20 cellular contexts compared by ENCODE assay signal in the genomic region with DNA sequence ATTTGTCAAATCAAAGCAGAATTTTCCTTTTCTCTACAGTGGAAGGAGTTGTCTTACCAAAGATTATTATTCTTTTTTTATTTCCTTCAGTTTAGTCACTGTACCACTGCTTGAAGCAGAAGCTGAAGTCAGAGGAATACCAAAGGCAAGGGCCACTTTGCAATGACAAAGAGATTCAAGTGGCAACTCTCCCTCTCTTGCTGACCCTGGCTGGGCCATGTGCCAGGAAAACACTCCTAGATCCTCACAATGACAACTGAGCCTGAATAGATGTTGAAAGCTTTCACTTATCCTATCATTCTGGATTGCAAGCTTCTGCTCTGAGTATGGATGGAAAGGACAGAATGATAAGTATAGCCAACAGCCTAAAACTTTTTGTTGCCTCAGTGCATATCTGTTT.
DNase-seq lines count a peak whose midpoint lies in the region; ATAC-seq, FAIRE-seq and TF ChIP-seq lines count a peak whose summit lies in the region.
"Had no signal": no experiment of that assay in that cellular context is flagged by ENCODE, and none has a peak within 500 bp of the region (broad histone marks: within the 10 kb centered on the region; RNA-seq: fewer than 3 reads in every experiment).

No MANE protein-coding gene starts in this region.

- CTCF ChIA-PET in A549 (lab: Yijun Ruan, JAX) = no interaction called here

- no peaks in the 10 kb centered on the region for H3K9me3 ChIP-seq in A549
- H3K9me3 ChIP-seq in HAP-1 = no peaks in the 10 kb centered on the region
- H3K9me3 ChIP-seq in psoas muscle = no peaks in the 10 kb centered on the region
- no peaks in the 10 kb centered on the region for H3K9me3 ChIP-seq in body of pancreas
- H3K9me3 ChIP-seq: esophagus muscularis mucosa, vagina had no signal

- TF ChIP-seq POLR2A in A549 (IDR thresholded peaks at IDR 0.05; ENCODE audit: low read length) (no peak), body of pancreas (IDR thresholded peaks at IDR 0.05) (no peak)

- DNase-seq in A549 (ENCODE audit: low read depth in 1 of 2, low spot score in 1 of 2) (no peak), HAP-1 (ENCODE audit: low spot score in 2 of 2) (peak; percentile 43 to 61), NCI-H2196 (lab: John Stamatoyannopoulos, UW; ENCODE audit: unreplicated experiment) (peak; percentile 53), psoas muscle (no peak), HK-2 (ENCODE audit: unreplicated experiment) (no peak), body of pancreas (no peak)
- DNase-seq: activated CD4-positive, alpha-beta memory T cell treated with anti-CD3 and anti-CD28 coated beads for 36 hours; activated naive CD8-positive, alpha-beta T cell treated with anti-CD3 and anti-CD28 coated beads, Interleukin-2, amount 10 ng/mL, durations not matched to agents 7 days and 5 days; activated T-cell treated with anti-CD3 and anti-CD28 coated beads, Interleukin-2, amount 50 U/mL, for 4 hours; CD8-positive, alpha-beta T cell; GM23248; KG1; PC-9; stimulated activated naive CD8-positive, alpha-beta T cell treated with anti-CD3 and anti-CD28 coated beads, Interleukin-15, amount 100 ng/mL, for 72 hours had no signal

- H3K4me2 ChIP-seq in A549 = no peak overlapping the region
- H3K4me2 ChIP-seq: PC-9 had no signal

- H3K27me3 ChIP-seq in HAP-1 (ENCODE audit: low read depth) = no peaks in the 10 kb centered on the region
- H3K27me3 ChIP-seq in psoas muscle (ENCODE audit: insufficient read depth in 3 of 3, low read length in 2 of 3) = no peaks in the 10 kb centered on the region
- no peaks in the 10 kb centered on the region for H3K27me3 ChIP-seq in body of pancreas
- H3K27me3 ChIP-seq: esophagus muscularis mucosa, vagina had no signal

- no peaks in the 10 kb centered on the region for H3K36me3 ChIP-seq in HAP-1 (replicated peaks)
- no peaks in the 10 kb centered on the region for H3K36me3 ChIP-seq in psoas muscle (ENCODE audit: insufficient read depth in 1 of 2, low read depth in 1 of 2)
- H3K36me3 ChIP-seq in body of pancreas (replicated peaks in 1 of 2; ENCODE audit: insufficient read depth in 1 of 2, low read depth in 2 of 2) = no peaks in the 10 kb centered on the region
- H3K36me3 ChIP-seq: esophagus muscularis mucosa, vagina had no signal

- TF ChIP-seq EP300 in A549 (IDR thresholded peaks at IDR 0.05) = no peak

- ATAC-seq in A549 (no peak), SK-N-SH treated with all-trans-retinoic acid at 6 μM for 48 hours (no peak), GM18909 (IDR thresholded peaks at IDR 0.05; ENCODE audit: poor library complexity, unreplicated experiment) (no peak), psoas muscle (no peak), body of pancreas (no peak)
- ATAC-seq: activated T-cell treated with anti-CD3 and anti-CD28 coated beads, Interleukin-2, amount 50 U/mL, for 4 hours; CD8-positive, alpha-beta T cell; GM12878; stimulated activated naive CD8-positive, alpha-beta T cell treated with anti-CD3 and anti-CD28 coated beads, Interleukin-15, amount 100 ng/mL, for 72 hours had no signal

- TF ChIP-seq CTCF in A549 (IDR thresholded peaks at IDR 0.05) = no peak
- TF ChIP-seq CTCF in psoas muscle (IDR thresholded peaks at IDR 0.05) = no peak
- no peak for TF ChIP-seq CTCF in body of pancreas (IDR thresholded peaks at IDR 0.05)

- intact Hi-C loops in psoas muscle (cut with DNase I) = no loop called here
- intact Hi-C loops in body of pancreas (cut with DNase I) = no loop called here

- in situ Hi-C loops in HAP-1 (cut with MboI; ENCODE audit: low sequenced_read_pairs) = no loop called here

- no peak overlapping the region for H3K4me3 ChIP-seq in A549
- H3K4me3 ChIP-seq in HAP-1 = no peak overlapping the region
- H3K4me3 ChIP-seq in psoas muscle = no peak overlapping the region
- no peak overlapping the region for H3K4me3 ChIP-seq in body of pancreas
- H3K4me3 ChIP-seq: esophagus muscularis mucosa, GM12878, GM23248, PC-9, vagina had no signal

- H3K4me1 ChIP-seq in A549 (no peaks in the 10 kb centered on the region; the same call in 2 of the 3 replicates), HAP-1 (no peaks in the 10 kb centered on the region), psoas muscle (no peaks in the 10 kb centered on the region), body of pancreas (no peaks in the 10 kb centered on the region)
- H3K4me1 ChIP-seq: vagina had no signal

- H3K27ac ChIP-seq in A549 (no peak overlapping the region), psoas muscle (no peak overlapping the region), body of pancreas (no peak overlapping the region)
- H3K27ac ChIP-seq: esophagus muscularis mucosa, GM23248, PC-9, vagina had no signal

- FAIRE-seq in A549 (lab: Jason Lieb, UNC) = peak; percentile 65
- FAIRE-seq: G401.6, GM12878 had no signal

- TF ChIP-seq RAD21 in A549 (conservative IDR thresholded peaks at IDR 0.05 in 1 of 2, IDR thresholded peaks at IDR 0.05 in 1 of 2) = no peak

- POLR2A ChIA-PET in A549 (lab: Yijun Ruan, JAX) = no interaction called here

TF ChIP-seq in A549, 52 proteins besides CTCF, POLR2A, EP300 and RAD21:
- TF ChIP-seq, protein P1, sequence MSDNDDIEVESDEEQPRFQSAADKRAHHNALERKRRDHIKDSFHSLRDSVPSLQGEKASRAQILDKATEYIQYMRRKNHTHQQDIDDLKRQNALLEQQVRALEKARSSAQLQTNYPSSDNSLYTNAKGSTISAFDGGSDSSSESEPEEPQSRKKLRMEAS (IDR thresholded peaks at IDR 0.05) = no peak
- no peak for TF ChIP-seq NR3C1 (IDR thresholded peaks at IDR 0.05)
- no peak for TF ChIP-seq EHMT2 (IDR thresholded peaks at IDR 0.05; ENCODE audit: low read depth)
- TF ChIP-seq RNF2 (IDR thresholded peaks at IDR 0.05; ENCODE audit: borderline replicate concordance, low read depth) = no peak
- no peak for TF ChIP-seq CBX8 (IDR thresholded peaks at IDR 0.05)
- no peak for TF ChIP-seq PHF8 (IDR thresholded peaks at IDR 0.05; ENCODE audit: borderline replicate concordance, low read depth)
- TF ChIP-seq MYC (IDR thresholded peaks at IDR 0.05; ENCODE audit: borderline replicate concordance, low read length) = no peak
- no peak for TF ChIP-seq GATA3 (IDR thresholded peaks at IDR 0.05; ENCODE audit: borderline replicate concordance)
- no peak for TF ChIP-seq JUNB (IDR thresholded peaks at IDR 0.05)
- no peak for TF ChIP-seq TP53 (CRISPR knock-in tag; IDR thresholded peaks at IDR 0.05)

TF ChIP-seq in SK-N-SH treated with all-trans-retinoic acid at 6 μM for 48 hours, 23 proteins besides CTCF, POLR2A, EP300 and RAD21:
- TF ChIP-seq ZC3H10 (CRISPR knock-in tag; IDR thresholded peaks at IDR 0.05) = no peak
- TF ChIP-seq ISL1 (CRISPR knock-in tag; IDR thresholded peaks at IDR 0.05) = peak; percentile 40
TF ChIP-seq in SK-N-SH treated with all-trans-retinoic acid at 6 μM for 48 hours: peak in this region for 1.

Comparison
In these comparisons a context has a peak if more than half of its experiments do, and no peak if none do; other contexts are left out.
1. DNase-seq: peak in HAP-1 (2 of 2) and NCI-H2196 (single experiment); none in A549 (0 of 2), psoas muscle (0 of 2), HK-2 (single experiment) and body of pancreas (0 of 4).